8 cellular contexts compared by ENCODE assay signal in the genomic region with DNA sequence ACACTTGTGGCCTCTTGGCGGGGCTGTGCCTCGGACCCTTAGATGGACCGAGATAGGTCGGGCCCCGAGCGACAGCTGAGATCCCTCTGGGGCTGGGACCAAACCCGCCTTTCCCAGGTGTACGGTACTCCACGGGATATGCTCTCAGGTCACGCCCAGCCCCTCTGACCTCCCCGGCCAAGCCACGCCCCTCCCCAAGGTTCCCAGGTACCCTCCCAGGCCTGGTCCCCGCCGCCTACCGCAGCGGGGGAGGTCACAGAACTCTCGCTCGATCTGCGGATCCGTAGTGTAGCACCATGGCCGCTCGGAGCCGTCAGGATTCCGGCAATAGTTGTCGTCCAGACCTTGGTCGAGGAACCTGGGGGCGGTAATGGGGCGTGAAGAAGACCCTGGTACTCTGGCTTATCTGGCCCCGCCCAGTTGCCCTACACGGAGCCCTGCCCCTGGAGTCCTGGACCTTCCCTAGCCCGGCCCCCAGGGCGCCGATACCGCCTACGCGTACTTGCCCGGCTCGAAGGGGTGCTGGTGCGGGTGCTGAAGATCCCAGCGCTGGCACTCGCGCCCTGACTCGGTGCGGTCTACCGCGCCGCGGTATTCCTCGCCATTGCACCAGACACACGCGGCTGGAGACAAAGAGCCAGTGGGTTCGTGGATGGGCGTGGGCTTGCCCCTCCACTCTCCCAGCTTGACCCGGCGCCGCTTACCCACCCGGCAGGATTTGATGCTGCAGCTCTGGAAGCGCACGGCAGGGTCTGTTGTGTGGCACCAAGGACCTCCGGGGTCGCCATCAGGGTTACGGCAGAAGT. TPM values are rescaled to one million over a fixed set of nuclear protein-coding genes. Genes with fewer than 3 reads are reported as not detected.
A peak's percentile ranks its signal among the peaks of the same experiment; 100 is the strongest.
DNase-seq lines count a peak whose midpoint lies in the region; ATAC-seq and TF ChIP-seq lines count a peak whose summit lies in the region.
"Not testable (repeated sequence)": the region's sequence is repeated elsewhere in the genome, so short reads cannot be mapped to it uniquely, and the experiment has no call there.
"Had no signal": no experiment of that assay in that cellular context is flagged by ENCODE, and none has a peak within 500 bp of the region (broad histone marks: within the 10 kb centered on the region; RNA-seq: fewer than 3 reads in every experiment).

No MANE protein-coding gene starts in this region.

- H3K9ac ChIP-seq in HUES64 (ENCODE audit: low read depth, low read length), result not testable (repeated sequence)

- H3K4me1 Mint-ChIP-seq in activated CD4-positive, alpha-beta T cell treated with anti-CD3 and anti-CD28 coated beads for 36 hours; activated naive CD8-positive, alpha-beta T cell treated with anti-CD3 and anti-CD28 coated beads, Interleukin-2, amount 10 ng/mL, durations not matched to agents 7 days and 5 days; naive B cell: not testable (repeated sequence)

- TF ChIP-seq CTCF in heart left ventricle (IDR thresholded peaks at IDR 0.05), result not testable (repeated sequence)

- H3K4me3 ChIP-seq in HUES64 (ENCODE audit: low read length), result peak overlapping the region; percentile 30; the same call in 1 of the 2 replicates
- H3K4me3 ChIP-seq in heart left ventricle, result not testable (repeated sequence)

- not testable (repeated sequence) for H3K27me3 ChIP-seq in HUES64 (ENCODE audit: insufficient read depth, low read length)
- H3K27me3 ChIP-seq in heart left ventricle, result peaks cover 3 to 33% (median 8%) of the 10 kb centered on the region in 9 donors

- not testable (repeated sequence) for H3K27ac Mint-ChIP-seq in activated CD4-positive, alpha-beta T cell treated with anti-CD3 and anti-CD28 coated beads for 36 hours; activated naive CD8-positive, alpha-beta T cell treated with anti-CD3 and anti-CD28 coated beads, Interleukin-2, amount 10 ng/mL, durations not matched to agents 7 days and 5 days; naive B cell

- not testable (repeated sequence) for H3K4me1 ChIP-seq in HUES64 (ENCODE audit: insufficient read depth, low read length); heart left ventricle

- not testable (repeated sequence) for H3K9me3 ChIP-seq in HUES64 (ENCODE audit: insufficient read depth, low read depth, low read length); heart left ventricle

- not testable (repeated sequence) for H3K36me3 ChIP-seq in HUES64 (ENCODE audit: insufficient read depth, low read length); heart left ventricle

- not testable (repeated sequence) for H3K27ac ChIP-seq in HUES64 (ENCODE audit: low read depth, low read length); heart left ventricle

- POLR2A ChIA-PET in activated CD4-positive, alpha-beta T cell treated with anti-CD3 and anti-CD28 coated beads for 36 hours (lab: Charles Lee); activated naive CD8-positive, alpha-beta T cell treated with anti-CD3 and anti-CD28 coated beads, Interleukin-2, amount 10 ng/mL, durations not matched to agents 7 days and 5 days (lab: Charles Lee): not testable (repeated sequence)

- H3K9me3 Mint-ChIP-seq in activated CD4-positive, alpha-beta T cell treated with anti-CD3 and anti-CD28 coated beads for 36 hours (ENCODE audit: low read depth); activated naive CD8-positive, alpha-beta T cell treated with anti-CD3 and anti-CD28 coated beads, Interleukin-2, amount 10 ng/mL, durations not matched to agents 7 days and 5 days; naive B cell: not testable (repeated sequence)

- CTCF ChIA-PET in activated CD4-positive, alpha-beta T cell treated with anti-CD3 and anti-CD28 coated beads for 36 hours (lab: Charles Lee), result not testable (repeated sequence)

- H3K27me3 Mint-ChIP-seq in activated CD4-positive, alpha-beta T cell treated with anti-CD3 and anti-CD28 coated beads for 36 hours; naive B cell: not testable (repeated sequence)
- peaks cover 10% of the 10 kb centered on the region for H3K27me3 Mint-ChIP-seq in activated naive CD8-positive, alpha-beta T cell treated with anti-CD3 and anti-CD28 coated beads, Interleukin-2, amount 10 ng/mL, durations not matched to agents 7 days and 5 days

- H3K36me3 Mint-ChIP-seq in activated CD4-positive, alpha-beta T cell treated with anti-CD3 and anti-CD28 coated beads for 36 hours (ENCODE audit: low read depth); activated naive CD8-positive, alpha-beta T cell treated with anti-CD3 and anti-CD28 coated beads, Interleukin-2, amount 10 ng/mL, durations not matched to agents 7 days and 5 days; naive B cell: not testable (repeated sequence)

- DNase-seq in activated CD4-positive, alpha-beta T cell treated with anti-CD3 and anti-CD28 coated beads for 36 hours; activated naive CD8-positive, alpha-beta T cell treated with anti-CD3 and anti-CD28 coated beads, Interleukin-2, amount 10 ng/mL, durations not matched to agents 7 days and 5 days; heart left ventricle; left colon; naive B cell; sciatic nerve (ENCODE audit: low spot score): not testable (repeated sequence)

- TF ChIP-seq POLR2A in heart left ventricle (IDR thresholded peaks at IDR 0.05), result not testable (repeated sequence)

- ATAC-seq in activated CD4-positive, alpha-beta T cell treated with anti-CD3 and anti-CD28 coated beads for 36 hours, result peak; percentile 50
- peak; percentile 25 for ATAC-seq in activated naive CD8-positive, alpha-beta T cell treated with anti-CD3 and anti-CD28 coated beads, Interleukin-2, amount 10 ng/mL, durations not matched to agents 7 days and 5 days (ENCODE audit: low read depth)
- peak in 3 of 4 donors; percentile 16 to 51 (median 39) for ATAC-seq in heart left ventricle
- peak; percentile 49 for ATAC-seq in left colon
- peak; percentile 42 to 67 for ATAC-seq in naive B cell (ENCODE audit: low read depth in 2 of 2)
- ATAC-seq in sciatic nerve, result peak; percentile 19

- intact Hi-C loops in activated CD4-positive, alpha-beta T cell treated with anti-CD3 and anti-CD28 coated beads for 36 hours (cut with DNase I, micrococcal nuclease); heart left ventricle (cut with DNase I); left colon (cut with DNase I, micrococcal nuclease); sciatic nerve (cut with DNase I): not testable (repeated sequence)

- H3K4me3 Mint-ChIP-seq in activated CD4-positive, alpha-beta T cell treated with anti-CD3 and anti-CD28 coated beads for 36 hours; activated naive CD8-positive, alpha-beta T cell treated with anti-CD3 and anti-CD28 coated beads, Interleukin-2, amount 10 ng/mL, durations not matched to agents 7 days and 5 days; naive B cell: not testable (repeated sequence)

- WGBS in HUES64, result 83% methylated on average over 14 of the region's 62 CpGs
- WGBS in heart left ventricle, 4 donors, result 34 to 45% methylated on average over 14 to 16 of the region's 62 CpGs; no CpG with 5 or more reads in 2 of the 4 donors

RNA-seq across cellular contexts. Expression of a gene that starts 19.5 kb away (rescaled TPM):
- polyA plus RNA-seq in HUES64 (2013, experiment 1 of 2), result 27,992 TPM
- 20,955 TPM for polyA plus RNA-seq in HUES64 (2013, experiment 2 of 2)
- 1,000 to 10,000 TPM; 1,573 to 2,291 TPM for total RNA-seq in activated CD4-positive, alpha-beta T cell treated with anti-CD3 and anti-CD28 coated beads for 36 hours
- 1,000 to 10,000 TPM; 3,257 to 3,430 TPM for total RNA-seq in activated naive CD8-positive, alpha-beta T cell treated with anti-CD3 and anti-CD28 coated beads, Interleukin-2, amount 10 ng/mL, durations not matched to agents 7 days and 5 days
- 1,000 to 10,000 TPM in 6 of 9 donors, 100 to 1,000 TPM in 1, not detected in 2; 364 to 3,776 (median 2,470) TPM for total RNA-seq in heart left ventricle
- not detected for polyA plus RNA-seq in heart left ventricle
- 1,000 to 10,000 TPM; 3,977 to 5,589 TPM for total RNA-seq in left colon
- polyA plus RNA-seq in naive B cell (ENCODE audit: low read depth in 6 of 6), result 10 to 100 TPM in 4 of 6 donors, not detected in 2; 27.4 to 56.9 (median 45.9) TPM
- 13,769 TPM for total RNA-seq in sciatic nerve
- total RNA-seq: GM23248 had no signal
- polyA plus RNA-seq: GM23248 had no signal
